18 cellular contexts compared by ENCODE assay signal in the genomic region with DNA sequence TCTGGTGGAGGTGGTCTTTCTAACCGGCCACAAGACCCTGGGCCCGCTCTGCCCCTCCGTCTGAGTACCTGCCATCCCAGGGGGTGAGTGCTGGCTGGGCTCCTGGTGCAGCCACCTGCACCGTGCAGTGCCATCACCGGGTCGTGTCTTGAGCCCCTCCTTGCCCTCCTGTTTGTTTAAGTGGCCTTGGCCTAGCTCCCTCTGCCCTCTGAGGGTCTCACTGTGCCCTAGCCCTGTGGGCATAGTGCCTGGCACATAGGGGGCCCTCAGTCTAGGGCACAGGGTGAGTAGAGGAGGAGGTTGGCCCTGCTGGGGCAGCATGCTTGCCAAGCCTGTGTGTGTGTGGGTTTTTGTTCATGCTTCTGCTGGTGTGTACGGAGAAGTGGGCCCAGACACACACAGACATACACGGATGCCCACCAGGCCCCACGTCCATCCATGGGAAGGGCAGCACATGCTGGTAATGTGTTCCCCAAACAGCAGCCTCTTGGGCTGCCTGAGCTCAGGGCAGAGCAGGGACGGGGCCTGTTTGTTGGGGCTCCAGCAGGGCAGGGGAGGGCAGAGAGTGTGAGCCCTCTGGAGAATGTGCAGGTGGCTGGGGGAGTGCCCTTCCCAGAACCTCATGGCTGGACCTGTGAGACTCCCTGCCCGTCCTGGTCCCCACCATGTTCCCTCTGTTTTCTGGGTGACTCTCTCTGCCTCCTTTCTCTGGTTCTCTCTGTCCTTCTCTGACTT.
DNase-seq lines count a peak whose midpoint lies in the region; ATAC-seq and TF ChIP-seq lines count a peak whose summit lies in the region.
"Had no signal": no experiment of that assay in that cellular context is flagged by ENCODE, and none has a peak within 500 bp of the region (broad histone marks: within the 10 kb centered on the region; RNA-seq: fewer than 3 reads in every experiment).

No MANE protein-coding gene starts in this region.

- H4K91ac ChIP-seq in IMR-90 (ENCODE audit: insufficient read depth, low read depth, low read length) = no peak overlapping the region

- H3K4me1 ChIP-seq in IMR-90 (ENCODE audit: control insufficient read depth, insufficient read depth, low read length) = peaks cover 26% of the 10 kb centered on the region
- H3K4me1 ChIP-seq: Caco-2 had no signal

- POLR2A ChIA-PET in IMR-90 (lab: Charles Lee; ENCODE audit: unreplicated experiment) = no interaction called here

- peaks cover 52% of the 10 kb centered on the region for H3K9me1 ChIP-seq in IMR-90 (ENCODE audit: insufficient read depth, low read length)

- dilution Hi-C loops in IMR-90 (cut with HindIII; ENCODE audit: low sequenced_read_pairs, unreplicated experiment) = no loop called here

- peaks cover 80% of the 10 kb centered on the region for H3K4me1 Mint-ChIP-seq in brain
- peaks cover 31% of the 10 kb centered on the region for H3K4me1 Mint-ChIP-seq in type B pancreatic cell (ENCODE audit: unreplicated experiment)
- H3K4me1 Mint-ChIP-seq: IgD-negative memory B cell had no signal

- H2BK20ac ChIP-seq in IMR-90 (ENCODE audit: low read depth, low read length) = no peak overlapping the region

- peaks cover 9% of the 10 kb centered on the region for H3K79me2 ChIP-seq in neural cell (replicated peaks; ENCODE audit: insufficient read depth, low read length)

- no peak overlapping the region for H2BK120ac ChIP-seq in IMR-90 (ENCODE audit: low read depth, low read length)

- ATAC-seq in IMR-90 (ENCODE audit: low read depth) (no peak), GM21529 (IDR thresholded peaks at IDR 0.05; ENCODE audit: unreplicated experiment) (no peak), HG02623 (IDR thresholded peaks at IDR 0.05; ENCODE audit: unreplicated experiment) (no peak)
- ATAC-seq: PC-3 had no signal

- H3K79me1 ChIP-seq in IMR-90 (ENCODE audit: low read depth in 1 of 2, low read length in 2 of 2) = peaks cover 49 to 97% of the 10 kb centered on the region in 2 experiments; a peak in 3 of 4 replicates

- in situ Hi-C loops in IMR-90 (cut with MboI; ENCODE audit: low sequenced_read_pairs) = no loop called here

- H2BK15ac ChIP-seq in IMR-90 (ENCODE audit: low read depth, low read length) = no peak overlapping the region

- no peak overlapping the region; the same call in 1 of the 2 replicates for H2AK5ac ChIP-seq in IMR-90 (ENCODE audit: low read depth, low read length)

- 0 out of 2 replicates have a peak overlapping the region, but pooled peaks have one; percentile 13 for H3K14ac ChIP-seq in IMR-90 (replicated peaks; ENCODE audit: low read depth, low read length)

- H3K9me3 Mint-ChIP-seq in brain (peaks cover 0 to 3% (median 0%) of the 10 kb centered on the region in 5 experiments), type B pancreatic cell (no peaks in the 10 kb centered on the region)
- H3K9me3 Mint-ChIP-seq: IgD-negative memory B cell had no signal

- H3F3A ChIP-seq in neural cell (ENCODE audit: insufficient read depth, low read length, poor library complexity, severe bottlenecking) = no peaks in the 10 kb centered on the region

- DNase-seq in IMR-90 (no peak), type B pancreatic cell (ENCODE audit: extremely low spot score, unreplicated experiment) (no peak), COR-L47 (lab: John Stamatoyannopoulos, UW) (no peak)
- DNase-seq: Caco-2, DMS153, Kasumi-1, MM.1S, NCI-H1092 treated with DMSO at 0.1 percent for 48 hours, NCI-H2081 treated with DMSO at 0.1 percent for 48 hours, NCI-H510A, NCI-H82, PC-3 had no signal

- no peaks in the 10 kb centered on the region for H3K27me3 ChIP-seq in IMR-90 (ENCODE audit: control insufficient read depth, insufficient read depth, low read length)
- H3K27me3 ChIP-seq in neural cell (ENCODE audit: insufficient read depth, low read depth, low read length) = no peaks in the 10 kb centered on the region

- no peak overlapping the region for H4K8ac ChIP-seq in IMR-90 (ENCODE audit: low read depth in 2 of 2, low read length in 2 of 2)

- no peak overlapping the region for H3K27ac ChIP-seq in IMR-90 (ENCODE audit: insufficient read depth, low read length)
- no peak overlapping the region for H3K27ac ChIP-seq in neural cell (ENCODE audit: low read length)
- H3K27ac ChIP-seq: RWPE1 had no signal

- intact Hi-C loops in IMR-90 (cut with micrococcal nuclease) = no loop called here

- TF ChIP-seq RAD21 in IMR-90 (IDR thresholded peaks at IDR 0.05; ENCODE audit: low read length) (no peak), neural cell (conservative IDR thresholded peaks at IDR 0.05) (no peak)

- H3K4me3 ChIP-seq in IMR-90 (ENCODE audit: insufficient read depth, low read depth, low read length) (no peak overlapping the region), neural cell (ENCODE audit: low read length) (no peak overlapping the region)

- WGBS in IMR-90 (ENCODE audit: extremely low coverage in 2 of 2, insufficient read length in 1 of 2), 2 experiments = 91% methylated on average over 9 of the region's 11 CpGs; no CpG with 5 or more reads in 1 of the 2 experiments

- H3K9me3 ChIP-seq in IMR-90 (ENCODE audit: control insufficient read depth, insufficient read depth, low read length) (no peaks in the 10 kb centered on the region), neural cell (ENCODE audit: low read length) (no peaks in the 10 kb centered on the region)
- H3K9me3 ChIP-seq: Caco-2 had no signal

- H3K4me3 Mint-ChIP-seq in brain = peak overlapping the region in 1 of 5 experiments; percentile 33
- H3K4me3 Mint-ChIP-seq in type B pancreatic cell = no peak overlapping the region

- no peak overlapping the region for H3K18ac ChIP-seq in IMR-90 (ENCODE audit: low read depth, low read length)

- H3K27ac Mint-ChIP-seq in brain (peak overlapping the region; percentile 68 to 90 (median 86)), type B pancreatic cell (peak overlapping the region; percentile 5)
- H3K27ac Mint-ChIP-seq: IgD-negative memory B cell had no signal

- H2AK9ac ChIP-seq in IMR-90 (replicated peaks; ENCODE audit: low read depth, low read length, poor library complexity) = peak overlapping the region; percentile 10

- H3K4ac ChIP-seq in IMR-90 (ENCODE audit: low read depth, low read length) = peak overlapping the region; percentile 5; the same call in 1 of the 2 replicates

- H3K36me3 ChIP-seq in IMR-90 (ENCODE audit: control insufficient read depth, insufficient read depth, low read length) = peaks cover 8% of the 10 kb centered on the region
- H3K36me3 ChIP-seq in neural cell (ENCODE audit: insufficient read depth, low read length) = no peaks in the 10 kb centered on the region

- no peak overlapping the region for H2AFZ ChIP-seq in IMR-90 (replicated peaks; ENCODE audit: low read length, poor library complexity)
- peak overlapping the region; percentile 51 for H2AFZ ChIP-seq in neural cell (ENCODE audit: low read depth, low read length)

- peaks cover 89% of the 10 kb centered on the region for H4K20me1 ChIP-seq in IMR-90 (ENCODE audit: insufficient read depth, low read length)
- H4K20me1 ChIP-seq in neural cell (ENCODE audit: insufficient read depth) = no peaks in the 10 kb centered on the region

- no TSS peak for BruUV-seq in IMR-90 (replicated peaks; lab: Mats Ljungman, UMichigan)

- H3K23ac ChIP-seq in IMR-90 (ENCODE audit: low read depth, low read length) = 0 out of 2 replicates have a peak overlapping the region, but pooled peaks have one; percentile 40

- no peak overlapping the region for H4K5ac ChIP-seq in IMR-90 (ENCODE audit: low read depth, low read length)

- H3K36me3 Mint-ChIP-seq in brain (no peaks in the 10 kb centered on the region), type B pancreatic cell (no peaks in the 10 kb centered on the region)
- H3K36me3 Mint-ChIP-seq: IgD-negative memory B cell had no signal

- H2BK5ac ChIP-seq in IMR-90 (ENCODE audit: low read depth, low read length, poor library complexity, severe bottlenecking) = no peak overlapping the region

- H3K56ac ChIP-seq in IMR-90 (ENCODE audit: extremely low read depth, insufficient read depth, low read length) = no peak overlapping the region

- no peak for TF ChIP-seq EP300 in neural cell (conservative IDR thresholded peaks at IDR 0.05; ENCODE audit: poor library complexity, severe bottlenecking)

- H3K9me2 ChIP-seq in neural cell (ENCODE audit: insufficient read depth, low read length) = no peaks in the 10 kb centered on the region

- H3K4me2 ChIP-seq in IMR-90 (ENCODE audit: low read depth, low read length) (no peak overlapping the region), neural cell (ENCODE audit: low read length) (no peak overlapping the region)

- H3K27me3 Mint-ChIP-seq in brain = no peaks in the 10 kb centered on the region
- H3K27me3 Mint-ChIP-seq in type B pancreatic cell = peaks cover 8% of the 10 kb centered on the region

- H3K9ac ChIP-seq in IMR-90 (ENCODE audit: low read depth, low read length) (no peak overlapping the region), neural cell (ENCODE audit: low read length) (no peak overlapping the region)

- TF ChIP-seq POLR2A in IMR-90 (IDR thresholded peaks at IDR 0.05; ENCODE audit: low read depth, low read length) = no peak

- CTCF ChIA-PET in IMR-90 (lab: Yijun Ruan, JAX) = no interaction called here

- TF ChIP-seq CTCF in IMR-90 (conservative IDR thresholded peaks at IDR 0.05; ENCODE audit: low read depth, low read length) (no peak), brain (conservative IDR thresholded peaks at IDR 0.05) (no peak), neural cell (IDR thresholded peaks at IDR 0.05; ENCODE audit: poor library complexity, severe bottlenecking) (no peak), type B pancreatic cell (conservative IDR thresholded peaks at IDR 0.05) (no peak)

TF ChIP-seq in IMR-90, 13 proteins besides CTCF, POLR2A, EP300 and RAD21 (continues in another document):
- TF ChIP-seq MAZ (IDR thresholded peaks at IDR 0.05; ENCODE audit: borderline replicate concordance, low read depth, low read length) = no peak
- TF ChIP-seq CEBPB (IDR thresholded peaks at IDR 0.05; ENCODE audit: low read depth, low read length) = no peak
